In the genomic region with DNA sequence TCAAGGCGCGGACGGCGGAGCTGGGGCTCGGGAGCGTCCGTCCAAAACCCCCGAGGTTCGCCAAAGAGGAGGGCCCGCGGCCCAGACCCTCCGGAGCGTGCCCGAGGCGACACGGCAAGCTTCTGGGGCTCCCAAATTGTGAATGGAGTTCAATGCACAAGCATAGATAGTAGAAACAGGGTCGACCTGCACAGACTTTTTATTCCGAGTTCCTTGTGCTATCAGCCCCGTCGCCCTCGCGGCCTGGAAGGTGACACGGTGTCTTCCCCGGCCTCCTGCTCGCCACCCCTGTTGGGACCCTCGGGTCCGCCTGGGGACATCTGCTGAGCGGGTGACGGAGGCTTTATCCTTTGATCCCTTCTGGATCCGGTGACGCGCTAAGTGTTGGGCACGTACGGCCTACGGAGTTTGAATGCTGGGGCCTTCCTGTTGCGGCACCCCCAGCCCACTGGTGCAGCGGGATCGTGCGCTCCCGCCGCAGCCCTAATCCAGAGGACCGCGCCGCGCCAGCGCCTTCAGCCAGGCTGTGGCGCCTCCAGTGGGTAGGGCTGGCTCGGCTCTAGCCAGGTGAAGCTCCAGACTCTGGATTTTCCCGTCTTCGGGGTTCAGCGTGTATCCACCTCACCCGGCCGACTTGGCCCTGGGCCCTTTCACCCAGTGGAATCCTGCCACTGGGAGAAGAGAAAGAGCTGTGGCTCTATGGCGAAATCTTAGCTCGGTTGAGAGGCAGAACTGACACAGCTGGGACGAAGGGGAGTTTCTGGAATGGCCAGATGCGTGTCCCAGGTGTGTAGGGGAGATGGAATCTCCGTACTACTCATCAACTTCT, we compare ENCODE assay signal across 2 cellular contexts.
TF ChIP-seq lines count a peak whose summit lies in the region.

No MANE protein-coding gene starts in this region.

TF ChIP-seq in liver, 16 proteins besides CTCF, POLR2A, EP300 and RAD21:
- TF ChIP-seq, protein P1, sequence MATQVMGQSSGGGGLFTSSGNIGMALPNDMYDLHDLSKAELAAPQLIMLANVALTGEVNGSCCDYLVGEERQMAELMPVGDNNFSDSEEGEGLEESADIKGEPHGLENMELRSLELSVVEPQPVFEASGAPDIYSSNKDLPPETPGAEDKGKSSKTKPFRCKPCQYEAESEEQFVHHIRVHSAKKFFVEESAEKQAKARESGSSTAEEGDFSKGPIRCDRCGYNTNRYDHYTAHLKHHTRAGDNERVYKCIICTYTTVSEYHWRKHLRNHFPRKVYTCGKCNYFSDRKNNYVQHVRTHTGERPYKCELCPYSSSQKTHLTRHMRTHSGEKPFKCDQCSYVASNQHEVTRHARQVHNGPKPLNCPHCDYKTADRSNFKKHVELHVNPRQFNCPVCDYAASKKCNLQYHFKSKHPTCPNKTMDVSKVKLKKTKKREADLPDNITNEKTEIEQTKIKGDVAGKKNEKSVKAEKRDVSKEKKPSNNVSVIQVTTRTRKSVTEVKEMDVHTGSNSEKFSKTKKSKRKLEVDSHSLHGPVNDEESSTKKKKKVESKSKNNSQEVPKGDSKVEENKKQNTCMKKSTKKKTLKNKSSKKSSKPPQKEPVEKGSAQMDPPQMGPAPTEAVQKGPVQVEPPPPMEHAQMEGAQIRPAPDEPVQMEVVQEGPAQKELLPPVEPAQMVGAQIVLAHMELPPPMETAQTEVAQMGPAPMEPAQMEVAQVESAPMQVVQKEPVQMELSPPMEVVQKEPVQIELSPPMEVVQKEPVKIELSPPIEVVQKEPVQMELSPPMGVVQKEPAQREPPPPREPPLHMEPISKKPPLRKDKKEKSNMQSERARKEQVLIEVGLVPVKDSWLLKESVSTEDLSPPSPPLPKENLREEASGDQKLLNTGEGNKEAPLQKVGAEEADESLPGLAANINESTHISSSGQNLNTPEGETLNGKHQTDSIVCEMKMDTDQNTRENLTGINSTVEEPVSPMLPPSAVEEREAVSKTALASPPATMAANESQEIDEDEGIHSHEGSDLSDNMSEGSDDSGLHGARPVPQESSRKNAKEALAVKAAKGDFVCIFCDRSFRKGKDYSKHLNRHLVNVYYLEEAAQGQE (IDR thresholded peaks at IDR 0.05): no peak
- no peak for TF ChIP-seq GABPA (IDR thresholded peaks at IDR 0.05 in 1 of 2, conservative IDR thresholded peaks at IDR 0.05 in 1 of 2)
- TF ChIP-seq, protein P2, sequence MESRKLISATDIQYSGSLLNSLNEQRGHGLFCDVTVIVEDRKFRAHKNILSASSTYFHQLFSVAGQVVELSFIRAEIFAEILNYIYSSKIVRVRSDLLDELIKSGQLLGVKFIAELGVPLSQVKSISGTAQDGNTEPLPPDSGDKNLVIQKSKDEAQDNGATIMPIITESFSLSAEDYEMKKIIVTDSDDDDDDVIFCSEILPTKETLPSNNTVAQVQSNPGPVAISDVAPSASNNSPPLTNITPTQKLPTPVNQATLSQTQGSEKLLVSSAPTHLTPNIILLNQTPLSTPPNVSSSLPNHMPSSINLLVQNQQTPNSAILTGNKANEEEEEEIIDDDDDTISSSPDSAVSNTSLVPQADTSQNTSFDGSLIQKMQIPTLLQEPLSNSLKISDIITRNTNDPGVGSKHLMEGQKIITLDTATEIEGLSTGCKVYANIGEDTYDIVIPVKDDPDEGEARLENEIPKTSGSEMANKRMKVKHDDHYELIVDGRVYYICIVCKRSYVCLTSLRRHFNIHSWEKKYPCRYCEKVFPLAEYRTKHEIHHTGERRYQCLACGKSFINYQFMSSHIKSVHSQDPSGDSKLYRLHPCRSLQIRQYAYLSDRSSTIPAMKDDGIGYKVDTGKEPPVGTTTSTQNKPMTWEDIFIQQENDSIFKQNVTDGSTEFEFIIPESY (IDR thresholded peaks at IDR 0.05): no peak
- TF ChIP-seq EGR1 (IDR thresholded peaks at IDR 0.05; ENCODE audit: low read depth in 2 of 2): no peak
- no peak for TF ChIP-seq TAF1 (conservative IDR thresholded peaks at IDR 0.05)

TF ChIP-seq in HepG2, 621 proteins besides CTCF, POLR2A, EP300 and RAD21:
- TF ChIP-seq ZNF44 (CRISPR knock-in tag; IDR thresholded peaks at IDR 0.05) (no peak), ZNF296 (CRISPR knock-in tag; conservative IDR thresholded peaks at IDR 0.05) (no peak), PAF1 (CRISPR knock-in tag; IDR thresholded peaks at IDR 0.05) (no peak), ZNF761 (CRISPR knock-in tag; conservative IDR thresholded peaks at IDR 0.05) (no peak)
- TF ChIP-seq, protein P3, sequence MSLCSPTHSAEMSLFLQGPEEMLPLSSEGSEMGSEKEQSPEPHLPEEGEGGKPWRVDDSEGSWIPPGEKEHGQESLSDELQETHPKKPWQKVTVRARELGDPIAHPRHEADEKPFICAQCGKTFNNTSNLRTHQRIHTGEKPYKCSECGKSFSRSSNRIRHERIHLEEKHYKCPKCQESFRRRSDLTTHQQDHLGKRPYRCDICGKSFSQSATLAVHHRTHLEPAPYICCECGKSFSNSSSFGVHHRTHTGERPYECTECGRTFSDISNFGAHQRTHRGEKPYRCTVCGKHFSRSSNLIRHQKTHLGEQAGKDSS (CRISPR knock-in tag; IDR thresholded peaks at IDR 0.05; ENCODE audit: borderline replicate concordance, low read depth): no peak
